In genomic region chr10:46547881-46548780, GRCh38 we compare ENCODE assay signal across 12 cellular contexts. TPM values are rescaled to one million over a fixed set of nuclear protein-coding genes. Genes with fewer than 3 reads are reported as not detected.
DNase-seq lines count a peak whose midpoint lies in the region; ATAC-seq and TF ChIP-seq lines count a peak whose summit lies in the region.
"Had no signal": no experiment of that assay in that cellular context is flagged by ENCODE, and none has a peak within 500 bp of the region (broad histone marks: within the 10 kb centered on the region; RNA-seq: fewer than 3 reads in every experiment).

No MANE protein-coding gene starts in this region.

- DNase-seq in DMS53 treated with DMSO at 0.1 percent for 48 hours (lab: John Stamatoyannopoulos, UW; ENCODE audit: unreplicated experiment), result peak; percentile 73
- peak; percentile 14 to 54 (median 45) for DNase-seq in Peyer's patch
- peak; percentile 6 to 58 (median 24) for DNase-seq in heart left ventricle
- peak; percentile 9 for DNase-seq in progenitor cell of endocrine pancreas (ENCODE audit: low spot score, unreplicated experiment)
- no peak for DNase-seq in activated T-cell treated with anti-CD3 and anti-CD28 coated beads, Interleukin-2, amount 50 U/mL, for 1 hour
- DNase-seq in glutamatergic neuron, result no peak
- no peak for DNase-seq in NCI-H146 (lab: John Stamatoyannopoulos, UW)
- DNase-seq: erythroblast, NCI-H1694 had no signal

- H3K27me3 ChIP-seq in Peyer's patch (no peaks in the 10 kb centered on the region), heart left ventricle (peaks cover 0 to 61% (median 7%) of the 10 kb centered on the region in 9 donors)

- no peak overlapping the region for H3K27ac Mint-ChIP-seq in progenitor cell of endocrine pancreas
- no peak overlapping the region for H3K27ac Mint-ChIP-seq in glutamatergic neuron (ENCODE audit: unreplicated experiment)
- H3K27ac Mint-ChIP-seq: brain; CD8-positive, alpha-beta T cell had no signal

- no peaks in the 10 kb centered on the region for H3K4me1 ChIP-seq in Peyer's patch
- H3K4me1 ChIP-seq in heart left ventricle, result no peaks in the 10 kb centered on the region

- H3K36me3 ChIP-seq in Peyer's patch (no peaks in the 10 kb centered on the region), heart left ventricle (no peaks in the 10 kb centered on the region)

- H3K4me1 Mint-ChIP-seq in progenitor cell of endocrine pancreas (ENCODE audit: low read depth) (no peaks in the 10 kb centered on the region), glutamatergic neuron (ENCODE audit: low read depth, unreplicated experiment) (no peaks in the 10 kb centered on the region)
- H3K4me1 Mint-ChIP-seq: brain had no signal

- H3K27me3 Mint-ChIP-seq in progenitor cell of endocrine pancreas (peaks cover 13% of the 10 kb centered on the region), glutamatergic neuron (ENCODE audit: unreplicated experiment) (peaks cover 8% of the 10 kb centered on the region)
- H3K27me3 Mint-ChIP-seq: brain had no signal

- intact Hi-C loops in heart left ventricle (cut with DNase I), result no loop called here

- no peaks in the 10 kb centered on the region for H3K9me3 ChIP-seq in Peyer's patch
- H3K9me3 ChIP-seq in heart left ventricle, result no peaks in the 10 kb centered on the region

- H3K36me3 Mint-ChIP-seq in progenitor cell of endocrine pancreas (ENCODE audit: insufficient read depth), result no peaks in the 10 kb centered on the region
- H3K36me3 Mint-ChIP-seq in glutamatergic neuron (ENCODE audit: unreplicated experiment), result no peaks in the 10 kb centered on the region
- H3K36me3 Mint-ChIP-seq: brain; CD8-positive, alpha-beta T cell had no signal

- H3K27ac ChIP-seq in Peyer's patch (no peak overlapping the region), heart left ventricle (no peak overlapping the region)

- H3K4me3 ChIP-seq in Peyer's patch (no peak overlapping the region), heart left ventricle (no peak overlapping the region)

- H3K4me3 Mint-ChIP-seq in progenitor cell of endocrine pancreas (ENCODE audit: low read depth), result no peak overlapping the region
- no peak overlapping the region for H3K4me3 Mint-ChIP-seq in glutamatergic neuron (ENCODE audit: unreplicated experiment)
- H3K4me3 Mint-ChIP-seq: brain; CD8-positive, alpha-beta T cell had no signal

- TF ChIP-seq CTCF in Peyer's patch (IDR thresholded peaks at IDR 0.05), result no peak
- TF ChIP-seq CTCF in heart left ventricle (IDR thresholded peaks at IDR 0.05), result no peak
- TF ChIP-seq CTCF in progenitor cell of endocrine pancreas (IDR thresholded peaks at IDR 0.05; ENCODE audit: unreplicated experiment), result no peak
- TF ChIP-seq CTCF in glutamatergic neuron (IDR thresholded peaks at IDR 0.05; ENCODE audit: partially characterized antibody, unreplicated experiment), result no peak

- no peak for ATAC-seq in heart left ventricle
- ATAC-seq in HG02798 (IDR thresholded peaks at IDR 0.05; ENCODE audit: poor library complexity, unreplicated experiment), result no peak
- ATAC-seq: CD8-positive, alpha-beta T cell had no signal

- TF ChIP-seq POLR2A in Peyer's patch (IDR thresholded peaks at IDR 0.05) (no peak), heart left ventricle (IDR thresholded peaks at IDR 0.05) (no peak)

- H3K9me3 Mint-ChIP-seq in progenitor cell of endocrine pancreas (ENCODE audit: low read depth) (no peaks in the 10 kb centered on the region), glutamatergic neuron (ENCODE audit: unreplicated experiment) (peaks cover 6% of the 10 kb centered on the region)
- H3K9me3 Mint-ChIP-seq: brain; CD8-positive, alpha-beta T cell had no signal

- 65 to 71% (median 70%) methylated on average over 11 of the region's 11 CpGs for WGBS in heart left ventricle, 4 donors

RNA-seq across cellular contexts. Expression of gene GPRIN2, which starts 8.3 kb away (rescaled TPM):
- 10 to 100 TPM in 3 of 4 donors, 1 to 10 TPM in 1; 6.6 to 79.9 (median 54.7) TPM for total RNA-seq in Peyer's patch
- total RNA-seq in heart left ventricle, result under 1 TPM in 1 of 9 donors, not detected in 8; 0.50 TPM
- polyA plus RNA-seq in heart left ventricle, result not detected
- 14.0 and 19.8 TPM in 2 replicates for total RNA-seq in progenitor cell of endocrine pancreas
- 3.0 TPM for total RNA-seq in glutamatergic neuron (ENCODE audit: unreplicated experiment)
- total RNA-seq: CD8-positive, alpha-beta T cell had no signal

RNA-seq across cellular contexts. Expression of gene SYT15, which starts 30.8 kb away (rescaled TPM):
- total RNA-seq in Peyer's patch, result 1 to 10 TPM in 1 of 4 donors, under 1 TPM in 3; 0.18 to 4.1 (median 0.46) TPM
- 1 to 10 TPM; 1.0 to 5.2 (median 2.9) TPM for total RNA-seq in heart left ventricle
- polyA plus RNA-seq in heart left ventricle, result 1 to 10 TPM; 1.2 to 1.3 TPM
- total RNA-seq in progenitor cell of endocrine pancreas, result 1.8 and 2.8 TPM in 2 replicates
- total RNA-seq in glutamatergic neuron (ENCODE audit: unreplicated experiment), result 2.5 TPM

Comparison
In these comparisons a context has a peak if more than half of its experiments do, and no peak if none do; other contexts are left out.
1. DNase-seq: peak in DMS53 treated with DMSO at 0.1 percent for 48 hours (single experiment), Peyer's patch (3 of 3), heart left ventricle (5 of 5) and progenitor cell of endocrine pancreas (single experiment); none in activated T-cell treated with anti-CD3 and anti-CD28 coated beads, Interleukin-2, amount 50 U/mL, for 1 hour (single experiment), glutamatergic neuron (single experiment) and NCI-H146 (single experiment).